Comparison of ENCODE assay signal across 9 cellular contexts in the genomic region with DNA sequence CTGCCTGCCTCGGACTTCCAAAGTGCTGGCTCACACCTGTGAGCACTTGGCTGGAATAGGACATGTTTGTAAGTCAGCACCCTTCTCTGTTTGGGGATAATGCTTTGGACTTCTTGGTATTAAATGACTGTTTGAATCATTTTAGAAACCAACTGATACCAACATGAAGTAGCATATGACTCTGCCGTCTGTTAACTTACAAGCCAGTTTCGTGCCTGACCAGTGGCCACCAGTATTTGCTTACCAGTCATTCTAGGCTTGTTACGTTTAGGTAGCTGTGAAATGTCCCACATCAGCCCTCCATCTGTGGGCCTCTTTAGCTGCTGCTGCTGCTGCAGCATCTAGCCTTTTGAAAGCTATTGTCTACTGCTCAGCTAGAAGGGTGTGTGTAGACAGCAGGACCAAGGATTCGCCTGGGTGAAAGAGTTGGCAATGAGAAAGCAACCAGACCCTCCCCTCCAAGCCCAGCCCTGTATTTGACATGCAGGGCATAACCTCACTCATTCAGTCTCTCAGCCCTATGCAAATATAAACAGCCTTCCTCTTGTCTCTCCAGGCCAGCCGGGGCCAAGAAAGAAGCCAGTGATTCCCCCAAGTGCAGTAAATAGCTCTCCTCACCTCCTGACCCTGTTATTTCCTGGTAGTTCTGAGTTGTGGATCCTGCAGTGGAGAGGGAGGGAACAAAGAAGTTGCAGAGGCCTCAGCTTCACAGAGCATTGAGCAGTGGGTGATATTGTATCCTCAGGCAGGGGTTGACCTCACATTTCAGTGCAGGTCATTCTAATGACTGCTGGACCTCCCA. TPM values are rescaled to one million over a fixed set of nuclear protein-coding genes. Genes with fewer than 3 reads are reported as not detected.
DNase-seq lines count a peak whose midpoint lies in the region; ATAC-seq, FAIRE-seq and TF ChIP-seq lines count a peak whose summit lies in the region.
"Had no signal": no experiment of that assay in that cellular context is flagged by ENCODE, and none has a peak within 500 bp of the region (broad histone marks: within the 10 kb centered on the region; RNA-seq: fewer than 3 reads in every experiment).

No MANE protein-coding gene starts in this region.

- no peak overlapping the region for H3K27ac ChIP-seq in CD4-positive, alpha-beta T cell (ENCODE audit: low read depth, low read length)
- peak overlapping the region in 2 of 4 donors; percentile 1 to 10 for H3K27ac ChIP-seq in body of pancreas
- H3K27ac ChIP-seq in suprapubic skin = no peak overlapping the region

- H3K9me3 Mint-ChIP-seq in CD4-positive, alpha-beta T cell = no peaks in the 10 kb centered on the region
- H3K9me3 Mint-ChIP-seq: activated naive CD4-positive, alpha-beta T cell treated with anti-CD3 and anti-CD28 coated beads, Interleukin-2, amount 50 U/mL, for 24 hours had no signal

- no peak for FAIRE-seq in D721Med (lab: Jason Lieb, UNC)

- H3K27ac Mint-ChIP-seq in CD4-positive, alpha-beta T cell = peak overlapping the region; percentile 34
- H3K27ac Mint-ChIP-seq: activated naive CD4-positive, alpha-beta T cell treated with anti-CD3 and anti-CD28 coated beads, Interleukin-2, amount 50 U/mL, for 24 hours had no signal

- no peaks in the 10 kb centered on the region for H3K36me3 ChIP-seq in body of pancreas (replicated peaks in 1 of 2; ENCODE audit: insufficient read depth in 1 of 2, low read depth in 2 of 2)
- peaks cover 8% of the 10 kb centered on the region for H3K36me3 ChIP-seq in suprapubic skin

- WGBS in body of pancreas, 2 donors = 65 to 67% methylated on average over 6 of the region's 6 CpGs
- 63% methylated on average over 6 of the region's 6 CpGs for WGBS in suprapubic skin

- DNase-seq in CD4-positive, alpha-beta T cell = no peak
- DNase-seq in GM20000 (ENCODE audit: low spot score) (peak; percentile 63), body of pancreas (peak in 1 of 4 donors; percentile 13), medulla oblongata (ENCODE audit: extremely low spot score) (peak; percentile 88), D721Med (ENCODE audit: insufficient read length, low spot score) (no peak), SIG-M5 (lab: John Stamatoyannopoulos, UW) (no peak), suprapubic skin (ENCODE audit: low spot score in 2 of 2) (no peak)

- POLR2A ChIA-PET in CD4-positive, alpha-beta T cell (lab: Charles Lee) = no interaction called here

- ATAC-seq in CD4-positive, alpha-beta T cell (ENCODE audit: poor library complexity) = no peak
- peak; percentile 71 for ATAC-seq in HG03457 (IDR thresholded peaks at IDR 0.05; ENCODE audit: unreplicated experiment)
- ATAC-seq in body of pancreas = peak; percentile 35

- H3K9me3 ChIP-seq in CD4-positive, alpha-beta T cell (ENCODE audit: control insufficient read depth, low read length) = no peaks in the 10 kb centered on the region
- no peaks in the 10 kb centered on the region for H3K9me3 ChIP-seq in body of pancreas
- no peaks in the 10 kb centered on the region for H3K9me3 ChIP-seq in suprapubic skin

- intact Hi-C loops in CD4-positive, alpha-beta T cell (cut with DNase I, micrococcal nuclease) = no loop called here
- intact Hi-C loops in body of pancreas (cut with DNase I) = no loop called here

- H3K4me1 ChIP-seq in body of pancreas = peaks cover 29% of the 10 kb centered on the region
- H3K4me1 ChIP-seq in suprapubic skin = peaks cover 22% of the 10 kb centered on the region

- no peak overlapping the region for H3K4me3 ChIP-seq in body of pancreas
- H3K4me3 ChIP-seq in suprapubic skin = no peak overlapping the region

- CTCF ChIA-PET in CD4-positive, alpha-beta T cell (lab: Charles Lee) = interaction anchor here (0.9 kb wide), 1 partner anchor 12 kb away, joined by 3 read pairs; no protein-coding TSS in a partner anchor

- H3K4me3 Mint-ChIP-seq in CD4-positive, alpha-beta T cell = no peak overlapping the region
- H3K4me3 Mint-ChIP-seq: activated naive CD4-positive, alpha-beta T cell treated with anti-CD3 and anti-CD28 coated beads, Interleukin-2, amount 50 U/mL, for 24 hours had no signal

- no peaks in the 10 kb centered on the region for H3K27me3 ChIP-seq in CD4-positive, alpha-beta T cell (ENCODE audit: control insufficient read depth, insufficient read depth, low read length)
- no peaks in the 10 kb centered on the region for H3K27me3 ChIP-seq in body of pancreas
- H3K27me3 ChIP-seq in suprapubic skin = no peaks in the 10 kb centered on the region

- peaks cover 71% of the 10 kb centered on the region for H3K4me1 Mint-ChIP-seq in CD4-positive, alpha-beta T cell (ENCODE audit: low read depth)

- no peak for TF ChIP-seq CTCF in CD4-positive, alpha-beta T cell (IDR thresholded peaks at IDR 0.05)
- TF ChIP-seq CTCF in GM20000 (IDR thresholded peaks at IDR 0.05; ENCODE audit: extremely low read depth, missing control alignments) (no peak), body of pancreas (IDR thresholded peaks at IDR 0.05) (no peak), D721Med (IDR thresholded peaks at IDR 0.05; ENCODE audit: insufficient read depth, missing control alignments) (no peak), suprapubic skin (IDR thresholded peaks at IDR 0.05) (no peak)

- no peaks in the 10 kb centered on the region for H3K27me3 Mint-ChIP-seq in CD4-positive, alpha-beta T cell
- H3K27me3 Mint-ChIP-seq: activated naive CD4-positive, alpha-beta T cell treated with anti-CD3 and anti-CD28 coated beads, Interleukin-2, amount 50 U/mL, for 24 hours had no signal

- TF ChIP-seq POLR2A in body of pancreas (IDR thresholded peaks at IDR 0.05) (no peak), suprapubic skin (IDR thresholded peaks at IDR 0.05) (no peak)

- H3K36me3 Mint-ChIP-seq in CD4-positive, alpha-beta T cell (ENCODE audit: low read depth) = peaks cover 30% of the 10 kb centered on the region

- no peak for TF ChIP-seq EP300 in suprapubic skin (IDR thresholded peaks at IDR 0.05)

RNA-seq across cellular contexts. Expression of a gene that starts 51.0 kb away (rescaled TPM):
- 1 to 10 TPM; 3.2 to 3.8 TPM for total RNA-seq in CD4-positive, alpha-beta T cell
- total RNA-seq in body of pancreas (1 to 10 TPM; 2.0 to 7.8 TPM), suprapubic skin (1 to 10 TPM; 6.7 to 9.5 (median 9.0) TPM)

RNA-seq across cellular contexts. Expression of a gene that starts 51.1 kb away (rescaled TPM):
- total RNA-seq in CD4-positive, alpha-beta T cell = 1,000 to 10,000 TPM; 2,331 to 2,343 TPM
- 1,000 to 10,000 TPM in 1 of 2 donors, 100 to 1,000 TPM in 1; 385 to 1,128 TPM for total RNA-seq in body of pancreas
- 1,000 to 10,000 TPM; 1,650 to 2,624 (median 2,399) TPM for total RNA-seq in suprapubic skin

Comparison
In these comparisons a context has a peak if more than half of its experiments do, and no peak if none do; other contexts are left out.
1. DNase-seq: peak in GM20000 (single experiment) and medulla oblongata (single experiment); none in CD4-positive, alpha-beta T cell (0 of 10), D721Med (single experiment), SIG-M5 (single experiment) and suprapubic skin (0 of 2).